Comparison of ENCODE assay signal across 8 cellular contexts in genomic region chrX:51893931-51894696, GRCh38. TPM values are rescaled to one million over a fixed set of nuclear protein-coding genes. Genes with fewer than 3 reads are reported as not detected.
DNase-seq lines count a peak whose midpoint lies in the region; ATAC-seq and TF ChIP-seq lines count a peak whose summit lies in the region.

No MANE protein-coding gene starts in this region.

- H3K9ac ChIP-seq in H9 (ENCODE audit: extremely low read depth, insufficient read length, low read length): peak overlapping the region; percentile 83
- peak overlapping the region; percentile 81 for H3K9ac ChIP-seq in SU-DHL-6 (ENCODE audit: low read length)

- no peak overlapping the region for H2AFZ ChIP-seq in ACC112 (ENCODE audit: low read length, unreplicated experiment)
- H2AFZ ChIP-seq in H9 (ENCODE audit: low read length): no peak overlapping the region
- H2AFZ ChIP-seq in SU-DHL-6 (ENCODE audit: low read depth, low read length, severe bottlenecking): peak overlapping the region; percentile 48

- no peak overlapping the region for H4K8ac ChIP-seq in H9 (replicated peaks; ENCODE audit: insufficient read length, low read depth, low read length)

- H3K79me1 ChIP-seq in H9 (ENCODE audit: insufficient read depth, low read depth, low read length, poor library complexity, severe bottlenecking): no peaks in the 10 kb centered on the region

- peak overlapping the region; percentile 73 for H3K18ac ChIP-seq in H9 (ENCODE audit: insufficient read length, low read depth, low read length)

- H3K36me3 ChIP-seq in ACC112 (ENCODE audit: insufficient read depth, low read length) (peaks cover 15% of the 10 kb centered on the region; the same call in 1 of the 2 replicates), SU-DHL-6 (ENCODE audit: low read length) (no peaks in the 10 kb centered on the region), urinary bladder (ENCODE audit: insufficient read depth) (no peaks in the 10 kb centered on the region)

- H3K9me3 ChIP-seq in H9 (ENCODE audit: control insufficient read depth, low read depth, low read length) (peaks cover 5% of the 10 kb centered on the region), SU-DHL-6 (ENCODE audit: insufficient read depth, low read length) (no peaks in the 10 kb centered on the region), mononuclear cell (ENCODE audit: low read depth, low read length) (no peaks in the 10 kb centered on the region)

- H3K27ac ChIP-seq in ACC112 (ENCODE audit: low read depth, low read length): peak overlapping the region; percentile 70
- H3K27ac ChIP-seq in H9 (ENCODE audit: insufficient read length, low read depth, low read length): no peak overlapping the region
- H3K27ac ChIP-seq in SU-DHL-6 (ENCODE audit: low read depth, low read length): peak overlapping the region; percentile 74
- no peak overlapping the region for H3K27ac ChIP-seq in urinary bladder (ENCODE audit: low read depth)

- ATAC-seq in effector memory CD8-positive, alpha-beta T cell (replicated peaks): no peak
- ATAC-seq in HG03175 (IDR thresholded peaks at IDR 0.05; ENCODE audit: unreplicated experiment): no peak

- peaks cover 16% of the 10 kb centered on the region for H3K4me1 ChIP-seq in ACC112 (ENCODE audit: control insufficient read depth, insufficient read depth, low read length, unreplicated experiment)
- peaks cover 2% of the 10 kb centered on the region; the same call in 1 of the 2 replicates for H3K4me1 ChIP-seq in H9 (ENCODE audit: insufficient read depth, low read length)
- H3K4me1 ChIP-seq in mononuclear cell (ENCODE audit: insufficient read depth, low read length): peaks cover 5% of the 10 kb centered on the region
- peaks cover 2% of the 10 kb centered on the region for H3K4me1 ChIP-seq in urinary bladder (ENCODE audit: insufficient read depth)

- peak overlapping the region; percentile 75 for H3K4me2 ChIP-seq in H9 (ENCODE audit: insufficient read depth, insufficient read length, low read length)
- peak overlapping the region; percentile 79 for H3K4me2 ChIP-seq in SU-DHL-6 (ENCODE audit: low read depth, low read length, poor library complexity, severe bottlenecking)

- H3K27ac Mint-ChIP-seq in H9: peak overlapping the region; percentile 90 to 98 (median 95)
- peak overlapping the region; percentile 75 to 92 for H3K27ac Mint-ChIP-seq in effector memory CD8-positive, alpha-beta T cell

- no peak overlapping the region for H2AK5ac ChIP-seq in H9 (ENCODE audit: insufficient read length, low read length)

- H3K14ac ChIP-seq in H9 (ENCODE audit: insufficient read depth, low read length): no peak overlapping the region; the same call in 1 of the 2 replicates

- no peaks in the 10 kb centered on the region for H3K9me2 ChIP-seq in SU-DHL-6 (replicated peaks; ENCODE audit: insufficient read depth, low read length)

- no peak overlapping the region for H2BK5ac ChIP-seq in H9 (ENCODE audit: insufficient read length, low read length)

- peaks cover 71% of the 10 kb centered on the region in 2 experiments for H3K9me3 Mint-ChIP-seq in H9
- H3K9me3 Mint-ChIP-seq in effector memory CD8-positive, alpha-beta T cell: no peaks in the 10 kb centered on the region

- H3K56ac ChIP-seq in H9 (ENCODE audit: insufficient read length, low read depth, low read length): no peak overlapping the region

- H2BK12ac ChIP-seq in H9 (ENCODE audit: insufficient read length, low read depth, low read length): no peak overlapping the region

- H3F3A ChIP-seq in SU-DHL-6 (ENCODE audit: insufficient read depth): no peaks in the 10 kb centered on the region

- H2BK20ac ChIP-seq in H9 (ENCODE audit: low read depth, low read length, poor library complexity, severe bottlenecking): no peak overlapping the region

- no peaks in the 10 kb centered on the region for H3K27me3 ChIP-seq in ACC112 (ENCODE audit: insufficient read depth, low read length)
- no peaks in the 10 kb centered on the region; the same call in 1 of the 2 replicates for H3K27me3 ChIP-seq in H9 (ENCODE audit: insufficient read depth, low read length)
- no peaks in the 10 kb centered on the region for H3K27me3 ChIP-seq in SU-DHL-6 (ENCODE audit: low read length)
- H3K27me3 ChIP-seq in mononuclear cell (ENCODE audit: insufficient read depth, low read length): no peaks in the 10 kb centered on the region

- H3K4me3 ChIP-seq in ACC112 (ENCODE audit: low read depth, low read length) (peak overlapping the region; percentile 94), SU-DHL-6 (ENCODE audit: insufficient read depth, low read length, poor library complexity, severe bottlenecking) (peak overlapping the region; percentile 88), mononuclear cell (ENCODE audit: low read length) (peak overlapping the region; percentile 40), urinary bladder (ENCODE audit: low read depth, low read length) (peak overlapping the region; percentile 47)

- peaks cover 2% of the 10 kb centered on the region for H3K27me3 Mint-ChIP-seq in H9 (ENCODE audit: low read depth)
- H3K27me3 Mint-ChIP-seq in effector memory CD8-positive, alpha-beta T cell: no peaks in the 10 kb centered on the region

- no peak overlapping the region for H2BK120ac ChIP-seq in H9 (ENCODE audit: low read depth, low read length, poor library complexity, severe bottlenecking)

- peaks cover 6% of the 10 kb centered on the region for H3K23me2 ChIP-seq in H9 (ENCODE audit: insufficient read length, low read depth, low read length, poor library complexity, severe bottlenecking)

- no peak overlapping the region for H3K23ac ChIP-seq in H9 (ENCODE audit: insufficient read length, low read depth, low read length)

- no peak overlapping the region for H2BK15ac ChIP-seq in H9 (ENCODE audit: low read depth, low read length)

- H3K4ac ChIP-seq in H9 (ENCODE audit: low read depth, low read length): no peak overlapping the region

- TF ChIP-seq CTCF in H9 (conservative IDR thresholded peaks at IDR 0.05) (no peak; the same call in 2 of the 3 replicates), SU-DHL-6 (IDR thresholded peaks at IDR 0.05; ENCODE audit: insufficient read depth, low read length, poor library complexity, severe bottlenecking) (no peak)

- WGBS in H9 (ENCODE audit: extremely low coverage, insufficient read length, low lambda C conversion rate): no CpG with 5 or more reads among the region's 32 CpGs
- under 1% methylated on average over 32 of the region's 32 CpGs for WGBS in urinary bladder

- H4K5ac ChIP-seq in H9 (ENCODE audit: insufficient read length, low read depth, low read length): no peak overlapping the region

- no peak overlapping the region for H4K91ac ChIP-seq in H9 (ENCODE audit: insufficient read length, low read depth, low read length)

- peak overlapping the region; percentile 89 to 94 for H3K4me3 Mint-ChIP-seq in H9
- H3K4me3 Mint-ChIP-seq in effector memory CD8-positive, alpha-beta T cell: peak overlapping the region; percentile 88 to 90

- H4K20me1 ChIP-seq in H9 (ENCODE audit: control insufficient read depth, insufficient read depth, insufficient read length) (peaks cover 3% of the 10 kb centered on the region), SU-DHL-6 (ENCODE audit: low read depth, low read length) (no peaks in the 10 kb centered on the region)

- peaks cover 27 to 37% (median 35%) of the 10 kb centered on the region in 3 experiments for H3K36me3 Mint-ChIP-seq in H9 (ENCODE audit: insufficient read depth in 1 of 3, low read depth in 3 of 3)
- H3K36me3 Mint-ChIP-seq in effector memory CD8-positive, alpha-beta T cell (ENCODE audit: insufficient read depth): peaks cover 8% of the 10 kb centered on the region

- H3T11ph ChIP-seq in H9 (ENCODE audit: low read length): no peak overlapping the region

- no peak for DNase-seq in H9
- peak in 1 of 3 experiments; percentile 3 for DNase-seq in effector memory CD8-positive, alpha-beta T cell
- DNase-seq in stimulated activated naive CD4-positive, alpha-beta T cell treated with Interleukin-2 at 50 U/mL for 16 hours (lab: John Stamatoyannopoulos, UW): no peak

- peaks cover 8 to 11% of the 10 kb centered on the region in 2 experiments for H3K4me1 Mint-ChIP-seq in H9
- peaks cover 12 to 14% of the 10 kb centered on the region in 2 donors for H3K4me1 Mint-ChIP-seq in effector memory CD8-positive, alpha-beta T cell (ENCODE audit: low read depth in 2 of 2)

- H3K79me2 ChIP-seq in ACC112 (ENCODE audit: control insufficient read depth, insufficient read depth, low read length, unreplicated experiment): peaks cover 34% of the 10 kb centered on the region
- no peaks in the 10 kb centered on the region for H3K79me2 ChIP-seq in H9 (ENCODE audit: insufficient read depth, low read length)
- peaks cover 18% of the 10 kb centered on the region for H3K79me2 ChIP-seq in SU-DHL-6 (ENCODE audit: insufficient read depth, low read length)

RNA-seq across cellular contexts. Expression of gene MAGED1, which starts 0.7 kb away (rescaled TPM):
- total RNA-seq in H9 (2021): 163 and 169 TPM in 2 replicates
- 17.2 TPM for total RNA-seq in mononuclear cell
- 131 TPM for total RNA-seq in urinary bladder
- polyA plus RNA-seq in urinary bladder: 50.3 TPM

Comparison
In these comparisons a context has a peak if more than half of its experiments do, and no peak if none do; other contexts are left out.
1. H3K27ac ChIP-seq: peak in ACC112 (single experiment) and SU-DHL-6 (single experiment); none in H9 (single experiment) and urinary bladder (single experiment).
2. H3K4me3 ChIP-seq: peak in every context shown above with its lines; median percentile 94 in ACC112; 88 in SU-DHL-6; 47 in urinary bladder; 40 in mononuclear cell.